In the genomic region with DNA sequence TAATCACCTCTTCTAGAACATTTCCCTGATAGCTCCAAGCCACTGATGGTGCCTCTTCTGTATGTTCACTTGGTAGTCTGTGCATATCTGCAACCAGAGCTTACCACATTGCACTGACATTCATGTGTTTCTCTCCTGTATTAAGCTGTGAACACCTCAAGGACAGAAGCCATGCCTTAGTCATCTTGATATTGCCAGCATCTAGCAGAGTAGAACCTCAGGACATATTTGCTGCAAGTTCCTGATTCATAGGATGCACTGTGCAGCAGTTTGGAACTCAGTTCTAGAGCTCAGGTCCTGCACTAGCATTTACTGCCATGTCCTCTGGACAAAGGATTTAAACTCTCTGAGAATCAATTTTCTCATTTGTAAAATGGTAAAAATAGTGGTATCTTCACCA, we compare ENCODE assay signal across 29 cellular contexts.
DNase-seq lines count a peak whose midpoint lies in the region; FAIRE-seq lines count a peak whose summit lies in the region.
"Had no signal": no experiment of that assay in that cellular context is flagged by ENCODE, and none has a peak within 500 bp of the region (broad histone marks: within the 10 kb centered on the region; RNA-seq: fewer than 3 reads in every experiment).

No MANE protein-coding gene starts in this region.

- POLR2A ChIA-PET in activated CD4-positive, alpha-beta memory T cell treated with anti-CD3 and anti-CD28 coated beads for 36 hours (lab: Charles Lee): no interaction called here

- CTCF ChIA-PET in activated CD4-positive, alpha-beta memory T cell treated with anti-CD3 and anti-CD28 coated beads for 36 hours (lab: Charles Lee): no interaction called here

- H3K27ac Mint-ChIP-seq in activated CD4-positive, alpha-beta memory T cell treated with anti-CD3 and anti-CD28 coated beads for 36 hours: no peak overlapping the region
- H3K27ac Mint-ChIP-seq: B cell; CD14-positive monocyte; CD4-positive, alpha-beta memory T cell; CD4-positive, alpha-beta T cell; CD4-positive, CD25-positive, alpha-beta regulatory T cell; CD8-positive, alpha-beta memory T cell; CD8-positive, alpha-beta T cell had no signal

- no peaks in the 10 kb centered on the region for H3K36me3 Mint-ChIP-seq in activated CD4-positive, alpha-beta memory T cell treated with anti-CD3 and anti-CD28 coated beads for 36 hours
- H3K36me3 Mint-ChIP-seq: CD14-positive monocyte; CD4-positive, alpha-beta memory T cell; CD4-positive, CD25-positive, alpha-beta regulatory T cell; CD8-positive, alpha-beta memory T cell; CD8-positive, alpha-beta T cell had no signal

- intact Hi-C loops in activated CD4-positive, alpha-beta memory T cell treated with anti-CD3 and anti-CD28 coated beads for 36 hours (cut with micrococcal nuclease): no loop called here

- FAIRE-seq in urothelium cell line (lab: Jason Lieb, UNC): no peak
- FAIRE-seq: A204.1, A549, D721Med had no signal

- no peaks in the 10 kb centered on the region for H3K4me1 Mint-ChIP-seq in activated CD4-positive, alpha-beta memory T cell treated with anti-CD3 and anti-CD28 coated beads for 36 hours (ENCODE audit: low read depth)
- H3K4me1 Mint-ChIP-seq: B cell; CD4-positive, alpha-beta memory T cell; CD4-positive, CD25-positive, alpha-beta regulatory T cell; CD8-positive, alpha-beta memory T cell had no signal

- peaks cover 11% of the 10 kb centered on the region for H3K9me3 Mint-ChIP-seq in activated CD4-positive, alpha-beta memory T cell treated with anti-CD3 and anti-CD28 coated beads for 36 hours
- H3K9me3 Mint-ChIP-seq: CD14-positive monocyte had no signal

- no peaks in the 10 kb centered on the region for H3K27me3 Mint-ChIP-seq in activated CD4-positive, alpha-beta memory T cell treated with anti-CD3 and anti-CD28 coated beads for 36 hours
- H3K27me3 Mint-ChIP-seq: B cell; CD4-positive, alpha-beta memory T cell; CD4-positive, alpha-beta T cell; CD4-positive, CD25-positive, alpha-beta regulatory T cell; CD8-positive, alpha-beta memory T cell had no signal

- H3K4me3 Mint-ChIP-seq in activated CD4-positive, alpha-beta memory T cell treated with anti-CD3 and anti-CD28 coated beads for 36 hours: no peak overlapping the region
- H3K4me3 Mint-ChIP-seq: B cell; CD14-positive monocyte; CD4-positive, alpha-beta memory T cell; CD4-positive, alpha-beta T cell; CD4-positive, CD25-positive, alpha-beta regulatory T cell; CD8-positive, alpha-beta memory T cell; CD8-positive, alpha-beta T cell had no signal

- DNase-seq in kidney tubule cell (ENCODE audit: low spot score) (peak; percentile 50), renal cortical epithelial cell (ENCODE audit: low read depth) (peak; percentile 63), urothelium cell line (ENCODE audit: low spot score) (no peak)
- no peak for DNase-seq in activated CD4-positive, alpha-beta memory T cell treated with anti-CD3 and anti-CD28 coated beads for 36 hours
- DNase-seq: 8988T; ACHN; AML-193; BE2C; C1 segment of cervical spinal cord; Caco-2; Calu3; CD4-positive, alpha-beta memory T cell; CD4-positive, alpha-beta T cell; CD4-positive, CD25-positive, alpha-beta regulatory T cell; CD8-positive, alpha-beta memory T cell; CD8-positive, alpha-beta T cell; COR-L47; DMS 273 treated with DMSO at 0.1 percent for 48 hours; DMS153; DMS53; DMS79; DMS79 treated with DMSO at 0.1 percent for 48 hours; DND-41; EL had no signal

Comparison
In these comparisons a context has a peak if more than half of its experiments do, and no peak if none do; other contexts are left out.
1. DNase-seq: peak in kidney tubule cell (single experiment) and renal cortical epithelial cell (single experiment); none in urothelium cell line (single experiment) and activated CD4-positive, alpha-beta memory T cell treated with anti-CD3 and anti-CD28 coated beads for 36 hours (single experiment).